18 cellular contexts compared by ENCODE assay signal in genomic region chr11:83508804-83509203, GRCh38.
DNase-seq lines count a peak whose midpoint lies in the region; ATAC-seq and TF ChIP-seq lines count a peak whose summit lies in the region.
"Had no signal": no experiment of that assay in that cellular context is flagged by ENCODE, and none has a peak within 500 bp of the region (broad histone marks: within the 10 kb centered on the region; RNA-seq: fewer than 3 reads in every experiment).

No MANE protein-coding gene starts in this region.

- no peaks in the 10 kb centered on the region for H3K4me1 ChIP-seq in left lung
- H3K4me1 ChIP-seq: BE2C, parathyroid adenoma had no signal

- H3K27ac ChIP-seq in left lung = no peak overlapping the region
- H3K27ac ChIP-seq: parathyroid adenoma, skin epidermis, thyroid gland, VCaP had no signal

- TF ChIP-seq CTCF in left lung (IDR thresholded peaks at IDR 0.05) = no peak

- H3K36me3 ChIP-seq in left lung = no peaks in the 10 kb centered on the region
- H3K36me3 ChIP-seq: BE2C, thyroid gland had no signal

- no peak overlapping the region for H3K4me3 ChIP-seq in left lung
- H3K4me3 ChIP-seq: skin epidermis, thyroid gland had no signal

- DNase-seq in COR-L47 (lab: John Stamatoyannopoulos, UW) = peak; percentile 73
- peak; percentile 5 for DNase-seq in LHCN-M2 (ENCODE audit: low read depth)
- DNase-seq in NOMO-1 treated with DMSO at 0.1 percent for 48 hours (lab: John Stamatoyannopoulos, UW; ENCODE audit: unreplicated experiment) = peak; percentile 34
- no peak for DNase-seq in left lung
- DNase-seq in NCI-H446 treated with DMSO at 0.1 percent for 48 hours (lab: John Stamatoyannopoulos, UW) = no peak
- DNase-seq in islet precursor cell = no peak
- DNase-seq in retina = no peak
- DNase-seq: BE2C, kidney glomerular epithelial cell, NCI-H1092, NCI-H524 treated with DMSO at 0.1 percent for 48 hours, RPMI8226, thyroid gland had no signal

- ATAC-seq in left lung (peak; percentile 50), HG03565 (IDR thresholded peaks at IDR 0.05; ENCODE audit: unreplicated experiment) (no peak)
- ATAC-seq: HCT116 had no signal

- no peaks in the 10 kb centered on the region for H3K27me3 ChIP-seq in left lung
- H3K27me3 ChIP-seq: BE2C, thyroid gland had no signal

- H3K9me3 ChIP-seq in left lung = no peaks in the 10 kb centered on the region
- H3K9me3 ChIP-seq: BE2C, thyroid gland had no signal

- intact Hi-C loops in left lung (cut with DNase I) = no loop called here

Comparison
In these comparisons a context has a peak if more than half of its experiments do, and no peak if none do; other contexts are left out.
1. DNase-seq: peak in COR-L47 (single experiment), LHCN-M2 (single experiment) and NOMO-1 treated with DMSO at 0.1 percent for 48 hours (single experiment); none in left lung (0 of 2), NCI-H446 treated with DMSO at 0.1 percent for 48 hours (single experiment), islet precursor cell (single experiment) and retina (single experiment).